In the genomic region with DNA sequence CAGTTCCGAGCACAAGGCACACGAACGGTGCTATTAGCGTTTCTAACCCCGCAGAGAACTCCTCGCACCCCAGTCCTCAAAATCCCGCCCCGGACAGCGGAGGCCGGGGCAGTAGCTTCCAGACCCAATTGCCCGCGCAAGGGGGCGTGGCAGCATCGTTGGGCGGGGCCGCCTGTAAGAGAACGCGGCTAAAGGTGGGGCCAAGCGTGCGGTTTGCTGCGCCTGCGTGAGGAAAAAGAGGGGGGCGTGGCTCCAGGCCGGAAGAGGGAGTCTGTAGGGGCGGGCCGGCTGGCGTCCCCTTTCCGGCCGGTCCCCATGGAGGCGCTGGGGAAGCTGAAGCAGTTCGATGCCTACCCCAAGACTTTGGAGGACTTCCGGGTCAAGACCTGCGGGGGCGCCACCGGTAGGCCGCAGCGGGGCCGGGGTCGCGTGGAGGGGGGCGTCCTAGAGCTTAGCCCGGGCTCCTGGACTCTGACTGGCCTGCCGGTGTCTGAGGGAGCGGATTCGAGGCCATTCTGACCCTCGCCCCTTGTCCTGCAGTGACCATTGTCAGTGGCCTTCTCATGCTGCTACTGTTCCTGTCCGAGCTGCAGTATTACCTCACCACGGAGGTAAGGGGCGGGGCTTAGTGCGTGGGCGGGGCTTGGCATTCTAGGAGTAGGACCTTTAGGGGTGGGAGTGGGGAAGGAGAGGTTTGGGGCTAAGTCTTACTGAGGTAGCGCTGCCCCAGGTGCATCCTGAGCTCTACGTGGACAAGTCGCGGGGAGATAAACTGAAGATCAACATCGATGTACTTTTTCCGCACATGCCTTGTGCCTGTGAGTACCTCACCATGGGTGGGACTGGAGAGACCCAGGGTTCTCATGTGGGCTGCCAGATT, we compare ENCODE assay signal across 8 cellular contexts. TPM values are rescaled to one million over a fixed set of nuclear protein-coding genes. Genes with fewer than 3 reads are reported as not detected.
DNase-seq lines count a peak whose midpoint lies in the region; ATAC-seq and TF ChIP-seq lines count a peak whose summit lies in the region.

A gene (plus strand): TSS at position 296 of the 880 bp plus-strand sequence. CDS start 20 bp downstream, at position 316.

- in situ Hi-C loops in GM18951 (cut with MboI; ENCODE audit: low sequenced_read_pairs, unreplicated experiment): no loop called here

- ATAC-seq in HG03196 (IDR thresholded peaks at IDR 0.05; ENCODE audit: unreplicated experiment): peak; percentile 84

- no peaks in the 10 kb centered on the region; the same call in 1 of the 2 replicates for H3K9me3 ChIP-seq in AG04450 (ENCODE audit: control insufficient read depth, insufficient read depth, low read length)

- CTCF ChIA-PET in AG04450 (lab: Charles Lee): no interaction called here

- TF ChIP-seq CTCF in AG04450 (IDR thresholded peaks at IDR 0.05; ENCODE audit: low read depth, low read length): no peak

- POLR2A ChIA-PET in AG04450 (lab: Yijun Ruan, JAX): interaction anchor here (0.6 to 2.2 kb wide), 7 partner anchors 11 to 85 kb away, joined by 3 to 5 read pairs (median 3); a partner anchor contains a TSS

- H3K27ac ChIP-seq in AG04450 (ENCODE audit: low read depth, low read length): peak within 1 kb of the TSS; percentile 47

- peak; percentile 82 for TF ChIP-seq POLR2A in GM18951 (IDR thresholded peaks at IDR 0.05; ENCODE audit: extremely low read depth, insufficient read depth, insufficient read length)

- no peaks in the 10 kb centered on the region for H3K27me3 ChIP-seq in AG04450 (ENCODE audit: control insufficient read depth, insufficient read depth, low read length)

- peak within 1 kb of the TSS; percentile 96 for H3K4me3 ChIP-seq in AG04450 (ENCODE audit: low read depth, low read length)

- peak; percentile 85 for DNase-seq in AG04450 (ENCODE audit: low read depth, low spot score)
- DNase-seq in NCI-H446 (lab: John Stamatoyannopoulos, UW): peak; percentile 92 to 97
- peak; percentile 91 to 95 (median 94) for DNase-seq in activated CD4-positive, CD25-positive, alpha-beta regulatory T cell (lab: John Stamatoyannopoulos, UW)
- peak; percentile 94 for DNase-seq in central memory CD4-positive, alpha-beta T cell
- DNase-seq in iris pigment epithelial cell (ENCODE audit: low read depth): peak; percentile 93
- peak; percentile 97 for DNase-seq in stimulated activated CD4-positive, alpha-beta T cell treated with anti-CD3 and anti-CD28 coated beads, Interleukin-12 subunit alpha, Interleukin-12 subunit beta, amount 100 ng/mL, for 4 hours

RNA-seq across cellular contexts. Expression of the gene that starts here (rescaled TPM):
- polyA plus RNA-seq in AG04450 (2011; rRNA removed): 484 and 516 TPM in 2 replicates
- polyA minus RNA-seq in AG04450 (2011; rRNA and poly(A)+ RNA removed): 285 and 328 TPM in 2 replicates

Comparison
In these comparisons a context has a peak if more than half of its experiments do, and no peak if none do; other contexts are left out.
1. Peak in every context shown above with its lines: DNase-seq, ATAC-seq, H3K4me3 ChIP-seq and H3K27ac ChIP-seq.